ENCODE assay signal across 8 cellular contexts in the genomic region with DNA sequence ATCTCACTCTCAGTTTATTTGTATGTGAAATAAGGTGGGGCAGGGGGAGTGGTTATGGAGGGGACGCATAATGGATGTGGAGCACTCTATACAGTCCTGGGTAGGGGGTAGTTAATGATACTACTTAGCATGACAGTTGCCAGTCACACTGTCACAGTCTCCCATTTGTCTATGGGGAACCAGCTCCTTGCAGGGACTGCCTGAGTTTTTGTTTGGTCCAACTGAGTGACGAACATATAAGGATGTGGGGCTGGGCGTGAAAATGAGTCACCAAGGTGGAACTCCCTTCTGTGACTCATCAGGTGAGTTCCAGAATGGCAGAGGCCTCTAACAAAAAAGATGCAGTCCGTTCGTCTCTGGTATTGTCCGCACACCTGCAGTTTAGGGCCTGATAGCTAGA.
A peak's percentile ranks its signal among the peaks of the same experiment; 100 is the strongest.
DNase-seq lines count a peak whose midpoint lies in the region; ATAC-seq and TF ChIP-seq lines count a peak whose summit lies in the region.

No MANE protein-coding gene starts in this region.

- no peaks in the 10 kb centered on the region for H3K27me3 Mint-ChIP-seq in MCF 10A (ENCODE audit: insufficient read depth, unreplicated experiment)
- H3K27me3 Mint-ChIP-seq in T-helper 17 cell, result no peaks in the 10 kb centered on the region
- peaks cover 7% of the 10 kb centered on the region for H3K27me3 Mint-ChIP-seq in nephron progenitor cell (ENCODE audit: low read depth, poor library complexity)

- peak; percentile 84 for DNase-seq in MCF 10A (ENCODE audit: unreplicated experiment)
- DNase-seq in breast epithelium (ENCODE audit: low spot score in 2 of 2), result no peak
- DNase-seq in T-helper 17 cell, result no peak
- peak; percentile 26 for DNase-seq in iPS-NIHi11 (ENCODE audit: low spot score)
- DNase-seq in upper lobe of right lung, result no peak
- DNase-seq in nephron progenitor cell, result no peak
- DNase-seq in substantia nigra (lab: John Stamatoyannopoulos, UW), result no peak
- no peak for DNase-seq in posterior vena cava (ENCODE audit: low spot score)

- H3K4me3 Mint-ChIP-seq in MCF 10A (ENCODE audit: unreplicated experiment) (no peak overlapping the region), T-helper 17 cell (no peak overlapping the region), nephron progenitor cell (no peak overlapping the region)

- no TSS peak for BruUV-seq in MCF 10A (replicated peaks; lab: Mats Ljungman, UMichigan)

- TF ChIP-seq CTCF in MCF 10A (IDR thresholded peaks at IDR 0.05; ENCODE audit: unreplicated experiment) (no peak), breast epithelium (IDR thresholded peaks at IDR 0.05) (no peak), upper lobe of right lung (IDR thresholded peaks at IDR 0.05) (no peak), nephron progenitor cell (IDR thresholded peaks at IDR 0.05) (no peak)

- no peaks in the 10 kb centered on the region for H3K9me3 Mint-ChIP-seq in MCF 10A (ENCODE audit: unreplicated experiment)
- no peaks in the 10 kb centered on the region for H3K9me3 Mint-ChIP-seq in nephron progenitor cell

- H3K4me1 Mint-ChIP-seq in MCF 10A (ENCODE audit: insufficient read depth, unreplicated experiment) (peaks cover 12% of the 10 kb centered on the region), T-helper 17 cell (peaks cover 28% of the 10 kb centered on the region), nephron progenitor cell (peaks cover 10% of the 10 kb centered on the region)

- H3K27me3 ChIP-seq in breast epithelium (no peaks in the 10 kb centered on the region), upper lobe of right lung (no peaks in the 10 kb centered on the region)

- TF ChIP-seq POLR2A in breast epithelium (IDR thresholded peaks at IDR 0.05), result no peak

- H3K27ac ChIP-seq in breast epithelium (no peak overlapping the region), upper lobe of right lung (no peak overlapping the region), substantia nigra (ENCODE audit: low read depth, low read length, poor library complexity, severe bottlenecking) (no peak overlapping the region)

- intact Hi-C loops in MCF 10A (cut with micrococcal nuclease), result no loop called here
- intact Hi-C loops in breast epithelium (cut with DNase I; ENCODE audit: low total_unique reads), result no loop called here
- intact Hi-C loops in upper lobe of right lung (cut with DNase I), result no loop called here
- intact Hi-C loops in posterior vena cava (cut with DNase I), result no loop called here

- H3K27ac Mint-ChIP-seq in MCF 10A (ENCODE audit: low read depth, unreplicated experiment) (peak overlapping the region; percentile 74), T-helper 17 cell (peak overlapping the region; percentile 72), nephron progenitor cell (no peak overlapping the region)

- POLR2A ChIA-PET in MCF 10A (lab: Yijun Ruan, JAX), result interaction anchor here (0.7 to 1.0 kb wide), 2 partner anchors 18 to 22 kb away, joined by 4 to 6 read pairs; no protein-coding TSS in a partner anchor

- no peaks in the 10 kb centered on the region for H3K4me1 ChIP-seq in breast epithelium
- H3K4me1 ChIP-seq in upper lobe of right lung, result no peaks in the 10 kb centered on the region

- H3K36me3 ChIP-seq in breast epithelium (no peaks in the 10 kb centered on the region), upper lobe of right lung (peaks cover 35% of the 10 kb centered on the region)

- H3K4me3 ChIP-seq in breast epithelium (no peak overlapping the region), upper lobe of right lung (no peak overlapping the region)

- H3K9me3 ChIP-seq in breast epithelium, result no peaks in the 10 kb centered on the region
- H3K9me3 ChIP-seq in T-helper 17 cell (ENCODE audit: control insufficient read depth, low read length, poor library complexity, severe bottlenecking), result no peaks in the 10 kb centered on the region
- H3K9me3 ChIP-seq in upper lobe of right lung, result no peaks in the 10 kb centered on the region

- CTCF ChIA-PET in MCF 10A (lab: Yijun Ruan, JAX), result interaction anchor here (0.6 kb wide), 2 partner anchors 23 to 303 kb away, joined by 3 read pairs; no protein-coding TSS in a partner anchor

- ATAC-seq in T-helper 17 cell (peak; percentile 67), upper lobe of right lung (peak; percentile 75)

- H3K36me3 Mint-ChIP-seq in MCF 10A (ENCODE audit: insufficient read depth, unreplicated experiment) (peaks cover 7% of the 10 kb centered on the region), T-helper 17 cell (ENCODE audit: low read depth) (peaks cover 15% of the 10 kb centered on the region), nephron progenitor cell (ENCODE audit: low read depth) (no peaks in the 10 kb centered on the region)

Comparison
In these comparisons a context has a peak if more than half of its experiments do, and no peak if none do; other contexts are left out.
1. DNase-seq: peak in MCF 10A (single experiment) and iPS-NIHi11 (single experiment); none in breast epithelium (0 of 2), T-helper 17 cell (0 of 3), upper lobe of right lung (single experiment), nephron progenitor cell (single experiment), substantia nigra (0 of 49) and posterior vena cava (single experiment).